In genomic region chr4:95505801-95506200, GRCh38 we compare ENCODE assay signal across 14 cellular contexts. TPM values are rescaled to one million over a fixed set of nuclear protein-coding genes. Genes with fewer than 3 reads are reported as not detected.
DNase-seq lines count a peak whose midpoint lies in the region; ATAC-seq, FAIRE-seq and TF ChIP-seq lines count a peak whose summit lies in the region.
"Had no signal": no experiment of that assay in that cellular context is flagged by ENCODE, and none has a peak within 500 bp of the region (broad histone marks: within the 10 kb centered on the region; RNA-seq: fewer than 3 reads in every experiment).

No MANE protein-coding gene starts in this region.

- peak overlapping the region; percentile 4 for H3K27ac Mint-ChIP-seq in astrocyte (ENCODE audit: unreplicated experiment)
- H3K27ac Mint-ChIP-seq: CD8-positive, alpha-beta memory T cell had no signal

- H4K20me1 ChIP-seq in astrocyte (ENCODE audit: insufficient read depth, low read length) (no peaks in the 10 kb centered on the region), endothelial cell of umbilical vein (replicated peaks; ENCODE audit: control insufficient read depth, extremely low read depth, insufficient read depth, low read length) (no peaks in the 10 kb centered on the region)
- H4K20me1 ChIP-seq: BLaER1 had no signal

- H3K36me3 ChIP-seq in Panc1 (ENCODE audit: control insufficient read depth, insufficient read depth, low read length), result no peaks in the 10 kb centered on the region
- H3K36me3 ChIP-seq in astrocyte (ENCODE audit: insufficient read depth, low read length), result no peaks in the 10 kb centered on the region
- no peaks in the 10 kb centered on the region for H3K36me3 ChIP-seq in endothelial cell of umbilical vein (ENCODE audit: control insufficient read depth in 2 of 2, extremely low read depth in 1 of 2, insufficient read depth in 2 of 2, low read length in 2 of 2)
- H3K36me3 ChIP-seq: BLaER1 had no signal

- H3K4me1 Mint-ChIP-seq in astrocyte (ENCODE audit: low read depth, unreplicated experiment), result peaks cover 39% of the 10 kb centered on the region
- H3K4me1 Mint-ChIP-seq: CD8-positive, alpha-beta memory T cell had no signal

- in situ Hi-C loops in Panc1 (cut with HindIII; ENCODE audit: low pct_unique_long_range_greater_than_20kb, low sequenced_read_pairs), result no loop called here

- H3K4me3 ChIP-seq in Panc1 (ENCODE audit: low read depth in 2 of 2, low read length in 2 of 2) (no peak overlapping the region), astrocyte (ENCODE audit: insufficient read depth, low read depth, low read length) (no peak overlapping the region), endothelial cell of umbilical vein (replicated peaks in 1 of 3; ENCODE audit: insufficient read depth in 1 of 3, low read depth in 1 of 3, low read length in 3 of 3) (no peak overlapping the region)
- H3K4me3 ChIP-seq: BLaER1 had no signal

- no peak for TF ChIP-seq POLR2A in endothelial cell of umbilical vein (IDR thresholded peaks at IDR 0.05; ENCODE audit: low read depth, low read length)

- H3K4me2 ChIP-seq in astrocyte (ENCODE audit: low read length) (peak overlapping the region; percentile 44), endothelial cell of umbilical vein (ENCODE audit: insufficient read depth, low read length) (peak overlapping the region; percentile 42)
- H3K4me2 ChIP-seq: BLaER1 had no signal

- H3K9me3 Mint-ChIP-seq in astrocyte (ENCODE audit: unreplicated experiment), result no peaks in the 10 kb centered on the region

- H3K36me3 Mint-ChIP-seq in astrocyte (ENCODE audit: low read depth, unreplicated experiment), result no peaks in the 10 kb centered on the region
- H3K36me3 Mint-ChIP-seq: CD8-positive, alpha-beta memory T cell had no signal

- intact Hi-C loops in Panc1 (cut with micrococcal nuclease; ENCODE audit: unreplicated experiment) (no loop called here), endothelial cell of umbilical vein (cut with micrococcal nuclease) (loop anchor here (2.0 to 5.0 kb wide), 2 partner anchors 339 to 532 kb away; no protein-coding TSS in a partner anchor)

- H3K4me1 ChIP-seq in Panc1 (ENCODE audit: control insufficient read depth, insufficient read depth, low read length), result peaks cover 8% of the 10 kb centered on the region
- peaks cover 27% of the 10 kb centered on the region for H3K4me1 ChIP-seq in astrocyte (ENCODE audit: insufficient read depth, low read length)
- H3K4me1 ChIP-seq in endothelial cell of umbilical vein (ENCODE audit: control insufficient read depth, extremely low read depth, insufficient read depth, low read length), result peaks cover 38% of the 10 kb centered on the region
- H3K4me1 ChIP-seq: BLaER1 had no signal

- TF ChIP-seq CTCF in Panc1 (IDR thresholded peaks at IDR 0.05), result no peak
- no peak for TF ChIP-seq CTCF in astrocyte (IDR thresholded peaks at IDR 0.05; ENCODE audit: insufficient read depth, low read depth, low read length)
- no peak for TF ChIP-seq CTCF in endothelial cell of umbilical vein (IDR thresholded peaks at IDR 0.05; ENCODE audit: extremely low read depth in 1 of 2, insufficient read depth in 1 of 2, low read depth in 1 of 2, low read length in 2 of 2)

- BruUV-seq in Panc1 (replicated peaks; lab: Mats Ljungman, UMichigan) (no TSS peak), endothelial cell of umbilical vein (replicated peaks; lab: Mats Ljungman, UMichigan) (TSS peak; percentile 52)

- peaks cover 2% of the 10 kb centered on the region for H3K9me1 ChIP-seq in endothelial cell of umbilical vein (replicated peaks; ENCODE audit: control insufficient read depth, extremely low read depth, insufficient read depth, low read length)

- no peaks in the 10 kb centered on the region for H3K79me2 ChIP-seq in astrocyte (ENCODE audit: insufficient read depth, low read length)
- H3K79me2 ChIP-seq in endothelial cell of umbilical vein (ENCODE audit: control insufficient read depth, insufficient read depth, low read length), result no peaks in the 10 kb centered on the region

- POLR2A ChIA-PET in Panc1 (lab: Charles Lee) (no interaction called here), endothelial cell of umbilical vein (lab: Charles Lee) (no interaction called here)

- no peaks in the 10 kb centered on the region for H3K27me3 Mint-ChIP-seq in astrocyte (ENCODE audit: low read depth, unreplicated experiment)
- H3K27me3 Mint-ChIP-seq: CD8-positive, alpha-beta memory T cell had no signal

- CTCF ChIA-PET in Panc1 (lab: Charles Lee), result no interaction called here
- CTCF ChIA-PET in endothelial cell of umbilical vein (lab: Charles Lee), result no interaction called here

- FAIRE-seq in astrocyte (lab: Jason Lieb, UNC) (peak; percentile 73), endothelial cell of umbilical vein (lab: Jason Lieb, UNC) (no peak)

- DNase-seq in Panc1 (ENCODE audit: low read depth, low spot score) (no peak), astrocyte (ENCODE audit: low read depth) (no peak), endothelial cell of umbilical vein (ENCODE audit: low read depth, low spot score) (no peak), substantia nigra (lab: John Stamatoyannopoulos, UW) (no peak), COR-L47 (lab: John Stamatoyannopoulos, UW) (no peak), mucosa of gallbladder (ENCODE audit: low spot score) (no peak)
- no peak for DNase-seq in stimulated activated CD8-positive, alpha-beta memory T cell treated with anti-CD3 and anti-CD28 coated beads, Interleukin-4, amount 100 ng/mL, for 48 hours
- DNase-seq: CD8-positive, alpha-beta memory T cell; DMS 273 treated with DMSO at 0.1 percent for 48 hours; MM.1S; NCI-H1105 treated with DMSO at 0.1 percent for 48 hours; NCI-H187 had no signal

- dilution Hi-C loops in endothelial cell of umbilical vein (cut with MboI; ENCODE audit: extremely low pct_ligation_motif_present, low sequenced_read_pairs), result no loop called here

- H3K27ac ChIP-seq in Panc1 (ENCODE audit: low read length), result peak overlapping the region; percentile 68; the same call in 1 of the 2 replicates
- peak overlapping the region; percentile 64 for H3K27ac ChIP-seq in astrocyte (ENCODE audit: low read depth, low read length)
- H3K27ac ChIP-seq in endothelial cell of umbilical vein (ENCODE audit: insufficient read depth, low read depth, low read length), result no peak overlapping the region
- peak overlapping the region; percentile 57 for H3K27ac ChIP-seq in substantia nigra (ENCODE audit: low read depth, low read length, poor library complexity, severe bottlenecking)
- H3K27ac ChIP-seq: BLaER1 had no signal

- ATAC-seq in Panc1, result no peak

- no peaks in the 10 kb centered on the region for H3K27me3 ChIP-seq in Panc1 (ENCODE audit: control insufficient read depth, insufficient read depth, low read length)
- no peaks in the 10 kb centered on the region for H3K27me3 ChIP-seq in astrocyte (ENCODE audit: insufficient read depth, low read length)
- no peaks in the 10 kb centered on the region for H3K27me3 ChIP-seq in endothelial cell of umbilical vein (ENCODE audit: control insufficient read depth in 2 of 2, insufficient read depth in 2 of 2, low read length in 2 of 2)
- H3K27me3 ChIP-seq: BLaER1 had no signal

- H3K4me3 Mint-ChIP-seq in astrocyte (ENCODE audit: unreplicated experiment), result no peak overlapping the region
- H3K4me3 Mint-ChIP-seq: CD8-positive, alpha-beta memory T cell had no signal

- H3K9me3 ChIP-seq in Panc1 (ENCODE audit: control insufficient read depth, insufficient read depth, low read depth, low read length) (no peaks in the 10 kb centered on the region), astrocyte (ENCODE audit: insufficient read depth, low read depth, low read length) (no peaks in the 10 kb centered on the region), endothelial cell of umbilical vein (replicated peaks; ENCODE audit: control insufficient read depth, insufficient read depth, low read length) (no peaks in the 10 kb centered on the region)
- H3K9me3 ChIP-seq: BLaER1 had no signal

- H2AFZ ChIP-seq in astrocyte (ENCODE audit: low read depth, low read length) (no peak overlapping the region), endothelial cell of umbilical vein (ENCODE audit: low read depth, low read length) (no peak overlapping the region)

- H3K9ac ChIP-seq in astrocyte (ENCODE audit: low read length) (peak overlapping the region; percentile 4), endothelial cell of umbilical vein (replicated peaks; ENCODE audit: extremely low read depth, insufficient read depth, low read length) (no peak overlapping the region)
- H3K9ac ChIP-seq: BLaER1 had no signal

TF ChIP-seq in endothelial cell of umbilical vein, 7 proteins besides CTCF, POLR2A, EP300 and RAD21:
- TF ChIP-seq GATA2 (IDR thresholded peaks at IDR 0.05; ENCODE audit: insufficient read depth, insufficient read length, low read depth, low read length), result no peak
- TF ChIP-seq, protein P1, sequence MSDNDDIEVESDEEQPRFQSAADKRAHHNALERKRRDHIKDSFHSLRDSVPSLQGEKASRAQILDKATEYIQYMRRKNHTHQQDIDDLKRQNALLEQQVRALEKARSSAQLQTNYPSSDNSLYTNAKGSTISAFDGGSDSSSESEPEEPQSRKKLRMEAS (IDR thresholded peaks at IDR 0.05; ENCODE audit: insufficient read depth, insufficient read length), result no peak
- no peak for TF ChIP-seq EZH2 (IDR thresholded peaks at IDR 0.05; ENCODE audit: borderline replicate concordance, low read depth, low read length, severe bottlenecking)

RNA-seq across cellular contexts. Expression of gene UNC5C, which starts 43.0 kb away (rescaled TPM):
- total RNA-seq in Panc1 (2021; ENCODE audit: unreplicated experiment), result 8.2 TPM
- 5.6 TPM for polyA plus RNA-seq in Panc1 (2012; ENCODE audit: insufficient read length)
- 3.1 and 5.7 TPM in 2 replicates for total RNA-seq in astrocyte
- total RNA-seq in endothelial cell of umbilical vein, result 0.44 and 0.53 TPM in 2 replicates
- 0.32 and 0.44 TPM in 2 replicates for polyA plus RNA-seq in endothelial cell of umbilical vein
- polyA plus RNA-seq in endothelial cell of umbilical vein (2011; cell fraction: cytosol; rRNA removed), result 0.14 and 0.20 TPM in 2 replicates
- 0.54 and 0.66 TPM in 2 replicates for polyA plus RNA-seq in endothelial cell of umbilical vein (2011; cell fraction: nucleus; rRNA removed)
- 0.49 and 0.92 TPM in 2 replicates for polyA plus RNA-seq in endothelial cell of umbilical vein (2012)
- 2.1 and 3.2 TPM in 2 replicates for polyA minus RNA-seq in endothelial cell of umbilical vein
- polyA minus RNA-seq in endothelial cell of umbilical vein (2011; cell fraction: cytosol; rRNA and poly(A)+ RNA removed), result not detected
- polyA minus RNA-seq in endothelial cell of umbilical vein (2011; cell fraction: nucleus; rRNA and poly(A)+ RNA removed), result 2.1 and 3.4 TPM in 2 replicates
- 2.6 TPM for total RNA-seq in mucosa of gallbladder
- total RNA-seq: CD8-positive, alpha-beta memory T cell; PC-3 had no signal
- polyA plus RNA-seq: CD8-positive, alpha-beta memory T cell had no signal
